In the genomic region with DNA sequence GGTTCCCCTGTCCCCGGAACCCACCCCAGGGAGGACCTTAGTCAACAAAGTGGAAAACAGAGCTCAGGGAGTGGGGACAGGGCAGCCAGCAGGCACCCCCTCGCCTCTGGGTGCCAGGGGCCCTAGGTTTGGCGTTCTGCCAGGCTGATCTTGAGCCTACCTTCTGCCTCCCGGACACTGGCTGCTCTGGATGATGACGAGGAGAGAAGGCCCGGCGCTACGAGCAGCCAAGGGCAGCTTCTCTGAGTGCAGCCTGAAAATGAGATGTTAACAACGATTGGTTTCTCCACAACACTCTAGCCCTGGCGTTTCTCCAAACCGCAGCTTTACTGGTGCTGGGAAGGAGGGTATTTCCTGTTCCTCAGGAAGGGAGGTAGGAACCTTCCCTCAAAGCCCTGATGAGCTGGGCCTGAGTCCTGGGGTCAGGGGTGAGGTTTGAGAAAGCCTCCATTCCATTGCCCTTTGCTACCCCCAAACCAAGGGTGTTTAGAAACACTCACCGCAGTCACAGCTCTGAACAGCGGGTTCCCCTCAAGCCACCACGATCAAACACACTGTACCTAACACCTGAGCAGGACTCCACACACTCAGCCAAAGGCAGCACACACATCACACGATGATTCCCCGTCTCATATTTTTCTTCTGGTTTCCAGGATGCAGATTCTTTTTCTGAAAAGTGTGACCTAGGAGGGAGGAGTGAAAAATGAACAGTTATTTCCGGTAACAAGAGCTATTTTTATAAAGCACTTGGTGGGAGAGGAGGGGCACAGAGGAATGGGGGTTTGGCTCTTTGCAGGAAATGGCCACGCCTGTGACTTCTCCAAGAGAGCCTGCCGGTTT, we compare ENCODE assay signal across 1 cellular context.
TF ChIP-seq lines count a peak whose summit lies in the region.

A gene (minus strand): TSS at position 709 of the 840 bp plus-strand sequence. CDS start 1,054 bp downstream, outside the sequence.

TF ChIP-seq in SK-N-SH, 30 proteins besides CTCF, POLR2A, EP300 and RAD21 (continued from another document):
- TF ChIP-seq, protein P1, sequence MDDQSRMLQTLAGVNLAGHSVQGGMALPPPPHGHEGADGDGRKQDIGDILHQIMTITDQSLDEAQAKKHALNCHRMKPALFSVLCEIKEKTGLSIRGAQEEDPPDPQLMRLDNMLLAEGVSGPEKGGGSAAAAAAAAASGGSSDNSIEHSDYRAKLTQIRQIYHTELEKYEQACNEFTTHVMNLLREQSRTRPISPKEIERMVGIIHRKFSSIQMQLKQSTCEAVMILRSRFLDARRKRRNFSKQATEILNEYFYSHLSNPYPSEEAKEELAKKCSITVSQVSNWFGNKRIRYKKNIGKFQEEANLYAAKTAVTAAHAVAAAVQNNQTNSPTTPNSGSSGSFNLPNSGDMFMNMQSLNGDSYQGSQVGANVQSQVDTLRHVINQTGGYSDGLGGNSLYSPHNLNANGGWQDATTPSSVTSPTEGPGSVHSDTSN (IDR thresholded peaks at IDR 0.05), result peak; percentile 30; the same call in 1 of the 2 replicates
- TF ChIP-seq TCF12 (IDR thresholded peaks at IDR 0.05), result peak; percentile 72
- TF ChIP-seq, protein P2, sequence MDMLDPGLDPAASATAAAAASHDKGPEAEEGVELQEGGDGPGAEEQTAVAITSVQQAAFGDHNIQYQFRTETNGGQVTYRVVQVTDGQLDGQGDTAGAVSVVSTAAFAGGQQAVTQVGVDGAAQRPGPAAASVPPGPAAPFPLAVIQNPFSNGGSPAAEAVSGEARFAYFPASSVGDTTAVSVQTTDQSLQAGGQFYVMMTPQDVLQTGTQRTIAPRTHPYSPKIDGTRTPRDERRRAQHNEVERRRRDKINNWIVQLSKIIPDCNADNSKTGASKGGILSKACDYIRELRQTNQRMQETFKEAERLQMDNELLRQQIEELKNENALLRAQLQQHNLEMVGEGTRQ (IDR thresholded peaks at IDR 0.05; ENCODE audit: borderline replicate concordance, low read depth, low read length), result no peak
